ENCODE assay signal across 16 cellular contexts in the genomic region with DNA sequence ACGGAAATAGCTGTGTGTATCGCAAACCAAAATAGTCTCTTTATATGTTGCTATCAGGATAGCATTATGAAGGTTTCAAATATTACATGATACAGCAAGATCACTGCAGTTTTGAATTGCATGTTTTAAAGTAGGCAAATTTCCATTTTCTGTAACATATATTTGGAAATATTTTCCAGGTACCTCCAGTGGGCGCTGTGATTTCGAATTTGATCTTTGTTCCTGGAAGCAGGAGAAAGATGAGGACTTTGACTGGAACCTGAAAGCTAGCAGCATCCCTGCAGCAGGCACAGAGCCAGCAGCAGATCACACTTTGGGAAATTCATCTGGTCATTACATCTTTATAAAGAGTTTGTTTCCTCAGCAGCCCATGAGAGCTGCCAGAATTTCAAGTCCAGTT.
DNase-seq lines count a peak whose midpoint lies in the region; ATAC-seq and TF ChIP-seq lines count a peak whose summit lies in the region.
"Had no signal": no experiment of that assay in that cellular context is flagged by ENCODE, and none has a peak within 500 bp of the region (broad histone marks: within the 10 kb centered on the region; RNA-seq: fewer than 3 reads in every experiment).

No MANE protein-coding gene starts in this region.

- no peaks in the 10 kb centered on the region for H3K36me3 ChIP-seq in Loucy (ENCODE audit: insufficient read depth, low read length)
- H3K36me3 ChIP-seq in endodermal cell (ENCODE audit: control insufficient read depth, insufficient read depth, low read length): no peaks in the 10 kb centered on the region
- no peaks in the 10 kb centered on the region for H3K36me3 ChIP-seq in neural cell (ENCODE audit: insufficient read depth, low read length)
- H3K36me3 ChIP-seq: ascending aorta had no signal

- WGBS in endodermal cell (ENCODE audit: insufficient coverage in 1 of 2, insufficient read length in 1 of 2), 2 experiments: 10 to 32% methylated on average over 2 to 4 of the region's 4 CpGs

- no peak overlapping the region for H3K4me2 ChIP-seq in Loucy (ENCODE audit: low read depth, low read length, poor library complexity, severe bottlenecking)
- no peak overlapping the region for H3K4me2 ChIP-seq in neural cell (ENCODE audit: low read length)

- ATAC-seq in stimulated activated memory B cell treated with anti-CD40 and anti-IgM and Interleukin-4, amounts not matched to agents 10 μg/mL and 1 μg/mL and 100 μg/mL, for 72 hours: no peak
- ATAC-seq: mucosa of descending colon, sciatic nerve had no signal

- no peaks in the 10 kb centered on the region for H3K27me3 Mint-ChIP-seq in endodermal cell (ENCODE audit: insufficient read depth)
- H3K27me3 Mint-ChIP-seq in stimulated activated memory B cell treated with anti-CD40 and anti-IgM and Interleukin-4, amounts not matched to agents 10 μg/mL and 1 μg/mL and 100 μg/mL, for 72 hours: no peaks in the 10 kb centered on the region

- H3K4me1 ChIP-seq in Loucy (ENCODE audit: insufficient read depth, low read length, poor library complexity, severe bottlenecking) (no peaks in the 10 kb centered on the region), endodermal cell (ENCODE audit: control insufficient read depth, insufficient read depth, low read length) (no peaks in the 10 kb centered on the region)
- H3K4me1 ChIP-seq: ascending aorta had no signal

- H3K9me3 ChIP-seq in Loucy (ENCODE audit: insufficient read depth, low read depth, low read length) (no peaks in the 10 kb centered on the region), endodermal cell (ENCODE audit: control insufficient read depth, low read length) (no peaks in the 10 kb centered on the region), neural cell (ENCODE audit: low read length) (no peaks in the 10 kb centered on the region)
- H3K9me3 ChIP-seq: ascending aorta, mucosa of descending colon had no signal

- H3K79me2 ChIP-seq in Loucy (ENCODE audit: insufficient read depth, low read length): no peaks in the 10 kb centered on the region
- H3K79me2 ChIP-seq in neural cell (replicated peaks; ENCODE audit: insufficient read depth, low read length): no peaks in the 10 kb centered on the region

- H3K27ac ChIP-seq in endodermal cell (ENCODE audit: low read depth, low read length) (no peak overlapping the region), neural cell (ENCODE audit: low read length) (no peak overlapping the region)
- H3K27ac ChIP-seq: ascending aorta had no signal

- H3K27ac Mint-ChIP-seq in endodermal cell: no peak overlapping the region
- no peak overlapping the region for H3K27ac Mint-ChIP-seq in stimulated activated memory B cell treated with anti-CD40 and anti-IgM and Interleukin-4, amounts not matched to agents 10 μg/mL and 1 μg/mL and 100 μg/mL, for 72 hours

- H2AFZ ChIP-seq in Loucy (ENCODE audit: low read length) (no peak overlapping the region), neural cell (ENCODE audit: low read depth, low read length) (no peak overlapping the region)

- H3K4me1 Mint-ChIP-seq in endodermal cell: no peaks in the 10 kb centered on the region
- no peaks in the 10 kb centered on the region for H3K4me1 Mint-ChIP-seq in stimulated activated memory B cell treated with anti-CD40 and anti-IgM and Interleukin-4, amounts not matched to agents 10 μg/mL and 1 μg/mL and 100 μg/mL, for 72 hours

- no peaks in the 10 kb centered on the region for H3F3A ChIP-seq in Loucy (ENCODE audit: low read depth)
- H3F3A ChIP-seq in neural cell (ENCODE audit: insufficient read depth, low read length, poor library complexity, severe bottlenecking): no peaks in the 10 kb centered on the region

- peak; percentile 41 for TF ChIP-seq RAD21 in neural cell (conservative IDR thresholded peaks at IDR 0.05)

- H3K9me2 ChIP-seq in Loucy (replicated peaks; ENCODE audit: low read depth, low read length) (no peaks in the 10 kb centered on the region), neural cell (ENCODE audit: insufficient read depth, low read length) (no peaks in the 10 kb centered on the region)

- 0 out of 2 replicates have a peak, but pooled peaks have one; percentile 16 for TF ChIP-seq CTCF in Loucy (conservative IDR thresholded peaks at IDR 0.05; ENCODE audit: low read length)
- peak; percentile 68 for TF ChIP-seq CTCF in endodermal cell (conservative IDR thresholded peaks at IDR 0.05)
- peak; percentile 57 for TF ChIP-seq CTCF in neural cell (IDR thresholded peaks at IDR 0.05; ENCODE audit: poor library complexity, severe bottlenecking)

- no peak for TF ChIP-seq EP300 in neural cell (conservative IDR thresholded peaks at IDR 0.05; ENCODE audit: poor library complexity, severe bottlenecking)

- H3K27me3 ChIP-seq in Loucy (ENCODE audit: insufficient read depth, low read length, poor library complexity, severe bottlenecking) (no peaks in the 10 kb centered on the region), endodermal cell (ENCODE audit: control insufficient read depth, insufficient read depth, low read length, poor library complexity, severe bottlenecking) (no peaks in the 10 kb centered on the region), neural cell (ENCODE audit: insufficient read depth, low read depth, low read length) (no peaks in the 10 kb centered on the region)
- H3K27me3 ChIP-seq: ascending aorta had no signal

- H3K9ac ChIP-seq in Loucy (ENCODE audit: low read depth, low read length, poor library complexity, severe bottlenecking) (no peak overlapping the region), endodermal cell (ENCODE audit: extremely low read depth, low read length, poor library complexity, severe bottlenecking) (no peak overlapping the region), neural cell (ENCODE audit: low read length) (no peak overlapping the region)

- H3K36me3 Mint-ChIP-seq in endodermal cell (ENCODE audit: low read depth): no peaks in the 10 kb centered on the region
- no peaks in the 10 kb centered on the region for H3K36me3 Mint-ChIP-seq in stimulated activated memory B cell treated with anti-CD40 and anti-IgM and Interleukin-4, amounts not matched to agents 10 μg/mL and 1 μg/mL and 100 μg/mL, for 72 hours

- H4K20me1 ChIP-seq in Loucy (ENCODE audit: insufficient read depth, low read length, poor library complexity, severe bottlenecking) (no peaks in the 10 kb centered on the region), neural cell (ENCODE audit: insufficient read depth) (no peaks in the 10 kb centered on the region)

- H3K4me3 ChIP-seq in Loucy (ENCODE audit: low read length, poor library complexity, severe bottlenecking) (no peak overlapping the region), endodermal cell (ENCODE audit: low read length) (no peak overlapping the region), neural cell (ENCODE audit: low read length) (no peak overlapping the region)
- H3K4me3 ChIP-seq: ascending aorta, mucosa of descending colon had no signal

- H3K4me3 Mint-ChIP-seq in endodermal cell: no peak overlapping the region
- H3K4me3 Mint-ChIP-seq in stimulated activated memory B cell treated with anti-CD40 and anti-IgM and Interleukin-4, amounts not matched to agents 10 μg/mL and 1 μg/mL and 100 μg/mL, for 72 hours: no peak overlapping the region

- DNase-seq in ELR (ENCODE audit: low read depth) (peak; percentile 0), endodermal cell (peak; percentile 51), SHP77 treated with DMSO at 0.1 percent for 48 hours (lab: John Stamatoyannopoulos, UW) (no peak)
- DNase-seq in activated CD4-positive, alpha-beta T cell treated with anti-CD3 and anti-CD28 coated beads for 48 hours: no peak
- DNase-seq: activated T-cell treated with anti-CD3 and anti-CD28 coated beads, Interleukin-2, amount 50 U/mL, for 48 hours; hippocampal formation; NCI-H1436 treated with DMSO at 0.1 percent for 48 hours; NK-92 treated with Interleukin-12 subunit alpha and Interleukin-12 subunit beta, amount 100 ng/mL, for 24 hours; substantia nigra; SW 1271 had no signal

- H3K9me3 Mint-ChIP-seq in endodermal cell: no peaks in the 10 kb centered on the region
- H3K9me3 Mint-ChIP-seq in stimulated activated memory B cell treated with anti-CD40 and anti-IgM and Interleukin-4, amounts not matched to agents 10 μg/mL and 1 μg/mL and 100 μg/mL, for 72 hours: no peaks in the 10 kb centered on the region

TF ChIP-seq in neural cell, 6 proteins besides CTCF, POLR2A, EP300 and RAD21:
- TF ChIP-seq TAF1 (IDR thresholded peaks at IDR 0.05; ENCODE audit: low read depth) (no peak), EZH2 (IDR thresholded peaks at IDR 0.05; ENCODE audit: borderline replicate concordance, insufficient read depth, low read length, poor library complexity, severe bottlenecking) (no peak), POLR2AphosphoS5 (IDR thresholded peaks at IDR 0.05) (no peak), SMC3 (conservative IDR thresholded peaks at IDR 0.05; ENCODE audit: poor library complexity) (no peak), MXI1 (conservative IDR thresholded peaks at IDR 0.05; ENCODE audit: poor library complexity, severe bottlenecking) (no peak)
- TF ChIP-seq, protein P1, sequence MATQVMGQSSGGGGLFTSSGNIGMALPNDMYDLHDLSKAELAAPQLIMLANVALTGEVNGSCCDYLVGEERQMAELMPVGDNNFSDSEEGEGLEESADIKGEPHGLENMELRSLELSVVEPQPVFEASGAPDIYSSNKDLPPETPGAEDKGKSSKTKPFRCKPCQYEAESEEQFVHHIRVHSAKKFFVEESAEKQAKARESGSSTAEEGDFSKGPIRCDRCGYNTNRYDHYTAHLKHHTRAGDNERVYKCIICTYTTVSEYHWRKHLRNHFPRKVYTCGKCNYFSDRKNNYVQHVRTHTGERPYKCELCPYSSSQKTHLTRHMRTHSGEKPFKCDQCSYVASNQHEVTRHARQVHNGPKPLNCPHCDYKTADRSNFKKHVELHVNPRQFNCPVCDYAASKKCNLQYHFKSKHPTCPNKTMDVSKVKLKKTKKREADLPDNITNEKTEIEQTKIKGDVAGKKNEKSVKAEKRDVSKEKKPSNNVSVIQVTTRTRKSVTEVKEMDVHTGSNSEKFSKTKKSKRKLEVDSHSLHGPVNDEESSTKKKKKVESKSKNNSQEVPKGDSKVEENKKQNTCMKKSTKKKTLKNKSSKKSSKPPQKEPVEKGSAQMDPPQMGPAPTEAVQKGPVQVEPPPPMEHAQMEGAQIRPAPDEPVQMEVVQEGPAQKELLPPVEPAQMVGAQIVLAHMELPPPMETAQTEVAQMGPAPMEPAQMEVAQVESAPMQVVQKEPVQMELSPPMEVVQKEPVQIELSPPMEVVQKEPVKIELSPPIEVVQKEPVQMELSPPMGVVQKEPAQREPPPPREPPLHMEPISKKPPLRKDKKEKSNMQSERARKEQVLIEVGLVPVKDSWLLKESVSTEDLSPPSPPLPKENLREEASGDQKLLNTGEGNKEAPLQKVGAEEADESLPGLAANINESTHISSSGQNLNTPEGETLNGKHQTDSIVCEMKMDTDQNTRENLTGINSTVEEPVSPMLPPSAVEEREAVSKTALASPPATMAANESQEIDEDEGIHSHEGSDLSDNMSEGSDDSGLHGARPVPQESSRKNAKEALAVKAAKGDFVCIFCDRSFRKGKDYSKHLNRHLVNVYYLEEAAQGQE (IDR thresholded peaks at IDR 0.05; ENCODE audit: borderline replicate concordance): no peak
TF ChIP-seq in neural cell: peak in this region for 0.

Comparison
In these comparisons a context has a peak if more than half of its experiments do, and no peak if none do; other contexts are left out.
1. DNase-seq: peak in ELR (single experiment) and endodermal cell (single experiment); none in activated CD4-positive, alpha-beta T cell treated with anti-CD3 and anti-CD28 coated beads for 48 hours (single experiment) and SHP77 treated with DMSO at 0.1 percent for 48 hours (single experiment).
2. CTCF ChIP-seq: peak in every context shown above with its lines; median percentile 68 in endodermal cell; 57 in neural cell; 16 in Loucy.